Comparison of ENCODE assay signal across 18 cellular contexts in the genomic region with DNA sequence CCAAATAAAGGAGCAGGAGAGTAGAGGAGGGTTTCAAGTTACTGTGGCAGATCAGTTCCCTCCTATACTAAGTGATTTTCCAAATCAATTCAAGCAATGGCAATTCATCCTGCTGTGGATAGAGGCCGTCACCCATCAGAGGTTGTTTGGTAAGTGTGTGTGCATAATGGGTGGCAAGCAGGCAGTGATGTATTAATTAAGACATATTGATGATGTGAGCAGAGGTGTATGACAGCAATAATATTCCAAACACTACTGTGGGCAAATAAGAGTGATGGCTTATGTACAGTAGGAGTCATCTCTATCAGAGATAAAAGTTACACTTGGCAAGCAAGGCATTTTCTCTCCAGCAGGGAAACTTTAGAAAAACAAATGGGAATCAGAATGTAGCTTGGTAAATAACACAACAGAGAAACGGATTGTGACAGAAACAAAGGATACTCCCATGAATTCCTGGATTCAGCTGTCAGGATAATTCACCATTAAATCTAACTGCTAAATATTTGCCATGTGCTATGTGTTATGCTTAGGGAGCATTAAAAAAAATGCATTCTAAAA.
"Had no signal": no experiment of that assay in that cellular context is flagged by ENCODE, and none has a peak within 500 bp of the region (broad histone marks: within the 10 kb centered on the region; RNA-seq: fewer than 3 reads in every experiment).

No MANE protein-coding gene starts in this region.

- DNase-seq: activated CD4-positive, alpha-beta memory T cell treated with anti-CD3 and anti-CD28 coated beads for 36 hours; activated CD4-positive, alpha-beta T cell treated with anti-CD3 and anti-CD28 coated beads for 36 hours; activated CD8-positive, alpha-beta memory T cell treated with anti-CD3 and anti-CD28 coated beads, Interleukin-2, amount 10 ng/mL, durations not matched to agents 7 days and 5 days; activated naive CD4-positive, alpha-beta T cell treated with anti-CD3 and anti-CD28 coated beads, Interleukin-2, amount 50 U/mL, for 16 hours; activated T-cell treated with anti-CD3 and anti-CD28 coated beads, Interleukin-2, amount 50 U/mL, for 1 hour; adrenal gland; erythroblast; heart right ventricle; left colon; midbrain; psoas muscle; spleen; WERI-Rb-1 had no signal

- H3K27me3 ChIP-seq: adrenal gland, cardiac muscle cell, gastroesophageal sphincter, heart right ventricle, spleen had no signal

- H3K27ac ChIP-seq: adrenal gland, cardiac muscle cell, gastroesophageal sphincter, heart right ventricle, psoas muscle, spleen, WERI-Rb-1 had no signal

- H3K9me3 ChIP-seq: adrenal gland, gastroesophageal sphincter, heart right ventricle, psoas muscle, spleen had no signal

- FAIRE-seq: islet of Langerhans had no signal

- H3K36me3 ChIP-seq: adrenal gland, cardiac muscle cell, gastroesophageal sphincter, heart right ventricle, spleen, WERI-Rb-1 had no signal

- H3K4me1 ChIP-seq: adrenal gland, gastroesophageal sphincter, heart right ventricle, spleen had no signal

- H3K4me3 ChIP-seq: adrenal gland, cardiac muscle cell, gastroesophageal sphincter, heart right ventricle, lung, psoas muscle, spleen had no signal

- ATAC-seq: activated CD4-positive, alpha-beta T cell treated with anti-CD3 and anti-CD28 coated beads for 36 hours; activated CD8-positive, alpha-beta memory T cell treated with anti-CD3 and anti-CD28 coated beads, Interleukin-2, amount 10 ng/mL, durations not matched to agents 7 days and 5 days; gastroesophageal sphincter; heart right ventricle; left colon; psoas muscle; sciatic nerve had no signal
